In genomic region chr7:153061913-153062528, GRCh38 we compare ENCODE assay signal across 14 cellular contexts.
DNase-seq lines count a peak whose midpoint lies in the region; ATAC-seq and TF ChIP-seq lines count a peak whose summit lies in the region.
"Had no signal": no experiment of that assay in that cellular context is flagged by ENCODE, and none has a peak within 500 bp of the region (broad histone marks: within the 10 kb centered on the region; RNA-seq: fewer than 3 reads in every experiment).

No MANE protein-coding gene starts in this region.

- peak; percentile 31 for ATAC-seq in upper lobe of right lung
- no peak for ATAC-seq in HG03108 (IDR thresholded peaks at IDR 0.05; ENCODE audit: unreplicated experiment)

- no peak overlapping the region for H3K4me3 Mint-ChIP-seq in HFFc6

- H3K36me3 ChIP-seq in NT2/D1 (ENCODE audit: insufficient read depth, insufficient read length, low read length) (no peaks in the 10 kb centered on the region), hepatocyte (replicated peaks; ENCODE audit: insufficient read depth, low read depth) (no peaks in the 10 kb centered on the region), upper lobe of right lung (no peaks in the 10 kb centered on the region)
- H3K36me3 ChIP-seq: brain microvascular endothelial cell had no signal

- H3K27me3 ChIP-seq in NT2/D1 (ENCODE audit: insufficient read depth, insufficient read length) = no peaks in the 10 kb centered on the region
- no peaks in the 10 kb centered on the region for H3K27me3 ChIP-seq in hepatocyte
- no peaks in the 10 kb centered on the region for H3K27me3 ChIP-seq in upper lobe of right lung
- H3K27me3 ChIP-seq: brain microvascular endothelial cell had no signal

- no peaks in the 10 kb centered on the region for H3K4me1 Mint-ChIP-seq in HFFc6 (ENCODE audit: low read depth)

- peak; percentile 4 for DNase-seq in stimulated activated CD4-positive, alpha-beta T cell treated with anti-CD3 and anti-CD28 coated beads, Interleukin-1b, Interleukin-23, amount 100 ng/mL, for 48 hours
- DNase-seq in stimulated activated CD4-positive, alpha-beta T cell treated with anti-CD3 and anti-CD28 coated beads, Interleukin-4, amount 100 ng/mL, for 4 hours = no peak
- DNase-seq in NT2/D1 (ENCODE audit: low read depth, low spot score) = peak; percentile 27
- DNase-seq in hepatocyte (ENCODE audit: low spot score) = peak; percentile 62
- DNase-seq in upper lobe of right lung = no peak
- no peak for DNase-seq in HFFc6
- DNase-seq in SKM-1 (lab: John Stamatoyannopoulos, UW; ENCODE audit: unreplicated experiment) = no peak
- DNase-seq: activated gamma-delta T cell; AML-193; brain microvascular endothelial cell; effector memory CD4-positive, alpha-beta T cell; NCI-H1436 treated with DMSO at 0.1 percent for 48 hours; NCI-H524 treated with DMSO at 0.1 percent for 48 hours had no signal

- no peak overlapping the region for H3K27ac ChIP-seq in hepatocyte
- H3K27ac ChIP-seq in upper lobe of right lung = no peak overlapping the region
- H3K27ac ChIP-seq: brain microvascular endothelial cell had no signal

- WGBS in hepatocyte (ENCODE audit: low lambda C conversion rate, missing lambda C conversion rate) = 29% methylated on average over 13 of the region's 13 CpGs

- H3K9me2 ChIP-seq in hepatocyte (replicated peaks; ENCODE audit: insufficient read depth) = no peaks in the 10 kb centered on the region

- intact Hi-C loops in upper lobe of right lung (cut with DNase I) = no loop called here

- no peak overlapping the region for H2AFZ ChIP-seq in hepatocyte

- no peaks in the 10 kb centered on the region for H4K20me1 ChIP-seq in hepatocyte (ENCODE audit: insufficient read depth, poor library complexity, severe bottlenecking)

- H3K27ac Mint-ChIP-seq in HFFc6 = no peak overlapping the region

- H3K27me3 Mint-ChIP-seq in HFFc6 (ENCODE audit: insufficient read depth) = no peaks in the 10 kb centered on the region; the same call in 1 of the 2 replicates

- H3K36me3 Mint-ChIP-seq in HFFc6 (ENCODE audit: low read depth) = peaks cover 4% of the 10 kb centered on the region; the same call in 1 of the 2 replicates

- no peak for TF ChIP-seq CTCF in hepatocyte (IDR thresholded peaks at IDR 0.05; ENCODE audit: poor library complexity)
- TF ChIP-seq CTCF in upper lobe of right lung (IDR thresholded peaks at IDR 0.05) = no peak
- TF ChIP-seq CTCF in HFFc6 (IDR thresholded peaks at IDR 0.05) = no peak

- no peak overlapping the region for H3K4me3 ChIP-seq in NT2/D1 (ENCODE audit: insufficient read length, low read depth)
- no peak overlapping the region for H3K4me3 ChIP-seq in hepatocyte
- H3K4me3 ChIP-seq in upper lobe of right lung = no peak overlapping the region

- peaks cover 68% of the 10 kb centered on the region for H3K9me3 Mint-ChIP-seq in HFFc6

- H3K9me3 ChIP-seq in NT2/D1 (ENCODE audit: insufficient read depth, low read length) = no peaks in the 10 kb centered on the region
- no peaks in the 10 kb centered on the region for H3K9me3 ChIP-seq in hepatocyte (ENCODE audit: low read depth)
- no peaks in the 10 kb centered on the region for H3K9me3 ChIP-seq in upper lobe of right lung

- H3K4me1 ChIP-seq in NT2/D1 (ENCODE audit: insufficient read depth, insufficient read length) (no peaks in the 10 kb centered on the region), hepatocyte (ENCODE audit: insufficient read depth) (no peaks in the 10 kb centered on the region), upper lobe of right lung (no peaks in the 10 kb centered on the region)

- H3K79me2 ChIP-seq in hepatocyte = no peaks in the 10 kb centered on the region

- H3K9ac ChIP-seq in NT2/D1 (ENCODE audit: insufficient read length, low read depth) = no peak overlapping the region

- H3K4me2 ChIP-seq in hepatocyte = no peak overlapping the region

Comparison
In these comparisons a context has a peak if more than half of its experiments do, and no peak if none do; other contexts are left out.
1. DNase-seq: peak in stimulated activated CD4-positive, alpha-beta T cell treated with anti-CD3 and anti-CD28 coated beads, Interleukin-1b, Interleukin-23, amount 100 ng/mL, for 48 hours (single experiment), NT2/D1 (single experiment) and hepatocyte (single experiment); none in stimulated activated CD4-positive, alpha-beta T cell treated with anti-CD3 and anti-CD28 coated beads, Interleukin-4, amount 100 ng/mL, for 4 hours (0 of 2), upper lobe of right lung (single experiment), HFFc6 (single experiment) and SKM-1 (single experiment).